10 cellular contexts compared by ENCODE assay signal in the genomic region with DNA sequence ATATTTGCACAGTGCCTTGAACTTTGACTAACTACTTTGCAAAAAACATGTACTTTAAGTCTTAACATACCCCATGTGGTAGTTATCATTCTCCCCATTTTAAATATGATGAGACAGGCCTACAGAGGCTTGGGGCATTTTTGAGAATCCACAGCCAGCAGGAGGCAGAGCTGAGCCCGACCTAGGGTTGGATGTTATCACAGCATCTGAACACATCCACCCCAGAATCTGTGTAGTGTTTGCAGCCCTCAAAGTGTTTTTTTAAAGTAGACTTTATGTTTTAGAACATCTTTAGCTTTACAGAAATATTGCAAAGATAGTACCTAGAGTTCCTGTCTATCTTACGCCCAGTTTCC. TPM values are rescaled to one million over a fixed set of nuclear protein-coding genes. Genes with fewer than 3 reads are reported as not detected.
DNase-seq lines count a peak whose midpoint lies in the region; ATAC-seq and TF ChIP-seq lines count a peak whose summit lies in the region.
"Had no signal": no experiment of that assay in that cellular context is flagged by ENCODE, and none has a peak within 500 bp of the region (broad histone marks: within the 10 kb centered on the region; RNA-seq: fewer than 3 reads in every experiment).

No MANE protein-coding gene starts in this region.

- H3K14ac ChIP-seq in trophoblast cell (ENCODE audit: low read length), result no peak overlapping the region

- no peaks in the 10 kb centered on the region for H3K36me3 ChIP-seq in KMS-11 (ENCODE audit: insufficient read depth)
- H3K36me3 ChIP-seq in mesendoderm (ENCODE audit: control insufficient read depth, insufficient read depth, low read length), result no peaks in the 10 kb centered on the region
- no peaks in the 10 kb centered on the region for H3K36me3 ChIP-seq in trophoblast cell (ENCODE audit: control insufficient read depth in 1 of 2, insufficient read depth in 2 of 2, low read length in 2 of 2)
- H3K36me3 ChIP-seq: esophagus squamous epithelium had no signal

- no peak overlapping the region for H2BK15ac ChIP-seq in mesendoderm (replicated peaks; ENCODE audit: low read depth)

- TF ChIP-seq CTCF in GM12864 (IDR thresholded peaks at IDR 0.05; ENCODE audit: low read depth, low read length, missing control alignments), result peak; percentile 49
- peak; percentile 39; the same call in 1 of the 2 replicates for TF ChIP-seq CTCF in KMS-11 (conservative IDR thresholded peaks at IDR 0.05; ENCODE audit: low read depth, low read length)
- peak; percentile 23 for TF ChIP-seq CTCF in astrocyte of the spinal cord (IDR thresholded peaks at IDR 0.05; ENCODE audit: low read depth, low read length)

- H3K79me1 ChIP-seq in mesendoderm (ENCODE audit: low read length) (no peaks in the 10 kb centered on the region), trophoblast cell (ENCODE audit: low read length) (no peaks in the 10 kb centered on the region)

- H3K4me2 ChIP-seq in KMS-11 (no peak overlapping the region), mesendoderm (ENCODE audit: low read length) (no peak overlapping the region), trophoblast cell (ENCODE audit: low read length) (no peak overlapping the region)

- H4K8ac ChIP-seq in mesendoderm (ENCODE audit: low read depth, low read length), result no peak overlapping the region
- no peak overlapping the region for H4K8ac ChIP-seq in trophoblast cell (ENCODE audit: low read depth, low read length)

- DNase-seq in GM12864 (ENCODE audit: low read depth) (no peak), astrocyte of the spinal cord (ENCODE audit: low read depth, low spot score) (no peak), mesendoderm (peak; percentile 36), SK-N-DZ (ENCODE audit: low spot score) (no peak), trophoblast cell (no peak)
- DNase-seq: esophagus squamous epithelium, KBM-7, testis had no signal

- H2BK12ac ChIP-seq in trophoblast cell (ENCODE audit: low read length), result no peak overlapping the region

- no CpG with 5 or more reads among the region's 2 CpGs for WGBS in mesendoderm (ENCODE audit: extremely low coverage, insufficient coverage, low lambda C conversion rate)
- WGBS in trophoblast cell (ENCODE audit: extremely low coverage, insufficient coverage, insufficient read length), result no CpG with 5 or more reads among the region's 2 CpGs

- H4K20me1 ChIP-seq in KMS-11 (ENCODE audit: insufficient read depth), result no peaks in the 10 kb centered on the region

- no peak overlapping the region for H3K4ac ChIP-seq in mesendoderm (ENCODE audit: low read depth, low read length)
- no peak overlapping the region for H3K4ac ChIP-seq in trophoblast cell (ENCODE audit: low read depth, low read length)

- no peak overlapping the region for H3K4me3 ChIP-seq in GM12864 (ENCODE audit: low read depth, low read length)
- H3K4me3 ChIP-seq in KMS-11 (IDR thresholded peaks at IDR 0.05; ENCODE audit: insufficient read depth, low read depth, low read length), result no peak overlapping the region
- H3K4me3 ChIP-seq in astrocyte of the spinal cord (ENCODE audit: low read depth, low read length), result no peak overlapping the region
- no peak overlapping the region for H3K4me3 ChIP-seq in mesendoderm (ENCODE audit: low read length)
- H3K4me3 ChIP-seq in trophoblast cell (ENCODE audit: low read depth, low read length), result no peak overlapping the region
- H3K4me3 ChIP-seq: esophagus squamous epithelium, testis had no signal

- H4K91ac ChIP-seq in trophoblast cell (ENCODE audit: low read depth, low read length), result no peak overlapping the region

- no peak overlapping the region for H4K12ac ChIP-seq in trophoblast cell (ENCODE audit: low read depth, low read length)

- in situ Hi-C loops in astrocyte of the spinal cord (cut with HindIII; ENCODE audit: low sequenced_read_pairs), result no loop called here

- H3K18ac ChIP-seq in mesendoderm (ENCODE audit: low read length) (no peak overlapping the region), trophoblast cell (ENCODE audit: low read length) (no peak overlapping the region)

- no peaks in the 10 kb centered on the region for H3K4me1 ChIP-seq in KMS-11 (ENCODE audit: low read depth, poor library complexity, severe bottlenecking)
- no peaks in the 10 kb centered on the region for H3K4me1 ChIP-seq in mesendoderm (ENCODE audit: control insufficient read depth, low read depth, low read length)
- H3K4me1 ChIP-seq in trophoblast cell (ENCODE audit: control insufficient read depth in 1 of 2, insufficient read depth in 2 of 2, low read length in 2 of 2), result peaks cover 2% of the 10 kb centered on the region in 2 experiments
- H3K4me1 ChIP-seq: esophagus squamous epithelium, testis had no signal

- no peak overlapping the region for H4K5ac ChIP-seq in mesendoderm (ENCODE audit: low read length)

- H3K9ac ChIP-seq in KMS-11 (no peak overlapping the region), mesendoderm (ENCODE audit: low read length) (no peak overlapping the region), trophoblast cell (ENCODE audit: low read length) (no peak overlapping the region)

- H2BK5ac ChIP-seq in mesendoderm (ENCODE audit: low read length) (no peak overlapping the region), trophoblast cell (ENCODE audit: low read depth, low read length, poor library complexity) (no peak overlapping the region)

- no peak overlapping the region for H3K56ac ChIP-seq in mesendoderm (ENCODE audit: low read length)

- ATAC-seq in GM18511 (IDR thresholded peaks at IDR 0.05; ENCODE audit: unreplicated experiment), result no peak

- no peaks in the 10 kb centered on the region for H3K9me3 ChIP-seq in trophoblast cell (ENCODE audit: insufficient read depth, low read depth, low read length)
- H3K9me3 ChIP-seq: esophagus squamous epithelium, testis had no signal

- H2AFZ ChIP-seq in KMS-11 (ENCODE audit: low read depth) (no peak overlapping the region), trophoblast cell (ENCODE audit: insufficient read depth, low read length, poor library complexity) (no peak overlapping the region)

- H2BK120ac ChIP-seq in mesendoderm (ENCODE audit: low read depth, low read length) (no peak overlapping the region), trophoblast cell (ENCODE audit: insufficient read depth, low read length, poor library complexity) (no peak overlapping the region)

- H3K23ac ChIP-seq in mesendoderm (ENCODE audit: low read length), result no peak overlapping the region
- H3K23ac ChIP-seq in trophoblast cell (ENCODE audit: low read length), result no peak overlapping the region

- H3K79me2 ChIP-seq in KMS-11 (ENCODE audit: insufficient read depth, low read depth) (no peaks in the 10 kb centered on the region), mesendoderm (ENCODE audit: control insufficient read depth, insufficient read depth, low read length) (no peaks in the 10 kb centered on the region), trophoblast cell (ENCODE audit: control insufficient read depth, insufficient read depth, low read length, poor library complexity) (no peaks in the 10 kb centered on the region)

- H3K27me3 ChIP-seq in KMS-11 (ENCODE audit: insufficient read depth, low read depth), result no peaks in the 10 kb centered on the region
- H3K27me3 ChIP-seq in mesendoderm (ENCODE audit: insufficient read depth, low read length, poor library complexity), result no peaks in the 10 kb centered on the region
- H3K27me3 ChIP-seq in trophoblast cell (ENCODE audit: insufficient read depth, low read length), result no peaks in the 10 kb centered on the region
- H3K27me3 ChIP-seq: testis had no signal

- H3K27ac ChIP-seq in KMS-11 (no peak overlapping the region), mesendoderm (ENCODE audit: low read depth, low read length) (no peak overlapping the region), trophoblast cell (ENCODE audit: low read depth, low read length) (no peak overlapping the region)
- H3K27ac ChIP-seq: esophagus squamous epithelium, testis had no signal

- no peak overlapping the region for H2AK5ac ChIP-seq in mesendoderm (ENCODE audit: low read length)
- H2AK5ac ChIP-seq in trophoblast cell (ENCODE audit: low read length), result no peak overlapping the region

RNA-seq across cellular contexts. Expression of gene OTOG, which starts 17.6 kb away (rescaled TPM):
- polyA plus RNA-seq in mesendoderm (2013, experiment 1 of 2), result 0.08 TPM
- polyA plus RNA-seq in mesendoderm (2013, experiment 2 of 2), result 0.13 TPM
- polyA plus RNA-seq in SK-N-DZ (2014; cell fraction: cytosol; rRNA removed), result 2.3 and 6.1 TPM in 2 replicates
- 8.0 and 9.8 TPM in 2 replicates for polyA plus RNA-seq in SK-N-DZ (2014; cell fraction: nucleus; rRNA removed)
- polyA plus RNA-seq in trophoblast cell (2013), result 0.05 and 0.06 TPM in 2 replicates

RNA-seq across cellular contexts. Expression of gene USH1C, which starts 20.4 kb away (rescaled TPM):
- 0.11 TPM for polyA plus RNA-seq in mesendoderm (2013, experiment 1 of 2)
- 0.15 TPM for polyA plus RNA-seq in mesendoderm (2013, experiment 2 of 2)
- polyA plus RNA-seq in SK-N-DZ (2014; cell fraction: cytosol; rRNA removed), result 4.3 and 5.8 TPM in 2 replicates
- 21.0 and 21.4 TPM in 2 replicates for polyA plus RNA-seq in SK-N-DZ (2014; cell fraction: nucleus; rRNA removed)
- 0.61 and 1.4 TPM in 2 replicates for polyA plus RNA-seq in trophoblast cell (2013)
